Comparison of ENCODE assay signal across 20 cellular contexts in genomic region chr18:62045316-62045715, GRCh38.
"Had no signal": no experiment of that assay in that cellular context is flagged by ENCODE, and none has a peak within 500 bp of the region (broad histone marks: within the 10 kb centered on the region; RNA-seq: fewer than 3 reads in every experiment).

No MANE protein-coding gene starts in this region.

- H3K27ac ChIP-seq: foreskin keratinocyte, left lung, prostate gland, right atrium auricular region, spleen, thoracic aorta, upper lobe of left lung had no signal

- H3K4me3 ChIP-seq: left lung, lung, prostate gland, right atrium auricular region, spleen, thoracic aorta, upper lobe of left lung had no signal

- H3K9me3 ChIP-seq: prostate gland had no signal

- ATAC-seq: activated T-cell treated with anti-CD3 and anti-CD28 coated beads, Interleukin-2, amount 50 U/mL, for 72 hours; foreskin keratinocyte; left lung; natural killer cell; T-helper 17 cell had no signal

- DNase-seq: activated CD4-positive, alpha-beta memory T cell treated with anti-CD3 and anti-CD28 coated beads for 36 hours; activated CD4-positive, alpha-beta T cell treated with anti-CD3 and anti-CD28 coated beads for 48 hours; activated effector memory CD4-positive, alpha-beta T cell treated with Interleukin-2 at 50 U/mL for 16 hours; activated naive CD4-positive, alpha-beta T cell treated with anti-CD3 and anti-CD28 coated beads for 36 hours; activated T-cell treated with anti-CD3 and anti-CD28 coated beads, Interleukin-2, amount 50 U/mL, for 72 hours; effector CD8-positive, alpha-beta T cell; erythroblast; foreskin keratinocyte; kidney glomerular epithelial cell; left lung; natural killer cell; spleen; stimulated activated CD4-positive, alpha-beta T cell treated with anti-CD3 and anti-CD28 coated beads, Interleukin-4, amount 100 ng/mL, for 1 hour; stimulated activated naive CD4-positive, alpha-beta T cell; T-helper 17 cell; upper lobe of left lung had no signal

- H3K36me3 ChIP-seq: prostate gland, right atrium auricular region had no signal

- H3K27me3 ChIP-seq: foreskin keratinocyte, left lung, right atrium auricular region, spleen, upper lobe of left lung had no signal

- H3K4me1 ChIP-seq: foreskin keratinocyte, left lung, prostate gland, right atrium auricular region, spleen, upper lobe of left lung had no signal
